Comparison of ENCODE assay signal across 9 cellular contexts in genomic region chr14:23478109-23478698, GRCh38. TPM values are rescaled to one million over a fixed set of nuclear protein-coding genes. Genes with fewer than 3 reads are reported as not detected.
DNase-seq lines count a peak whose midpoint lies in the region; ATAC-seq, FAIRE-seq and TF ChIP-seq lines count a peak whose summit lies in the region.
"Had no signal": no experiment of that assay in that cellular context is flagged by ENCODE, and none has a peak within 500 bp of the region (broad histone marks: within the 10 kb centered on the region; RNA-seq: fewer than 3 reads in every experiment).

No MANE protein-coding gene starts in this region.

- no peak for TF ChIP-seq POLR2A in GM12892 (IDR thresholded peaks at IDR 0.05; ENCODE audit: low read depth, low read length)

- peak; percentile 5 for FAIRE-seq in GM12892 (lab: Jason Lieb, UNC)

- peak; percentile 61 for TF ChIP-seq CTCF in colonic mucosa (IDR thresholded peaks at IDR 0.05)

- ATAC-seq in GM18861 (IDR thresholded peaks at IDR 0.05; ENCODE audit: unreplicated experiment): no peak

- no peaks in the 10 kb centered on the region for H3K4me1 ChIP-seq in colonic mucosa

- peaks cover 21% of the 10 kb centered on the region for H3K36me3 ChIP-seq in colonic mucosa

- no peak overlapping the region for H3K4me3 ChIP-seq in colonic mucosa

- peak; percentile 16 for DNase-seq in A172 (ENCODE audit: low spot score)
- no peak for DNase-seq in GM12892 (ENCODE audit: insufficient read length)
- peak; percentile 33 to 83 for DNase-seq in NCI-H446 (lab: John Stamatoyannopoulos, UW)
- peak; percentile 52 for DNase-seq in activated CD4-positive, CD25-positive, alpha-beta regulatory T cell treated with anti-CD3 and anti-CD28 coated beads, Interleukin-2, amount 50 U/mL, for 72 hours
- peak; percentile 62 for DNase-seq in colonic mucosa
- DNase-seq in lung microvascular endothelial cell (ENCODE audit: low read depth in 2 of 2): peak; percentile 74 to 82
- DNase-seq in stimulated activated CD8-positive, alpha-beta memory T cell treated with anti-CD3 and anti-CD28 coated beads, Interleukin-4, amount 100 ng/mL, for 24 hours (ENCODE audit: low read depth): peak; percentile 38

- H3K9ac ChIP-seq in colonic mucosa (ENCODE audit: low read depth in 2 of 2, low read length in 2 of 2): no peak overlapping the region

- H3K9me3 ChIP-seq in colonic mucosa: no peaks in the 10 kb centered on the region

- no peak overlapping the region for H3K27ac ChIP-seq in colonic mucosa

- no peaks in the 10 kb centered on the region for H3K27me3 ChIP-seq in colonic mucosa

- intact Hi-C loops in colonic mucosa (cut with DNase I): loop anchor here (10.0 kb wide), 1 partner anchor 153 kb away; the partner anchor contains the start of gene PABPN1

RNA-seq across cellular contexts. Expression of gene NGDN, which starts 8.7 kb away (rescaled TPM):
- total RNA-seq in A172 (2014; rRNA removed; shearing (Covaris generic)): 42.2 and 52.6 TPM in 2 replicates
- polyA plus RNA-seq in GM12892 (2012; ENCODE audit: missing spikeins): 48.5 TPM
- 10 to 100 TPM; 21.4 to 27.6 TPM for total RNA-seq in colonic mucosa
- total RNA-seq in lung microvascular endothelial cell: 28.1 and 46.8 TPM in 2 replicates

RNA-seq across cellular contexts. Expression of gene MYH7, which starts 42.7 kb away (rescaled TPM):
- total RNA-seq in A172 (2014; rRNA removed; shearing (Covaris generic)): not detected in 2 replicates
- not detected for polyA plus RNA-seq in GM12892 (2012; ENCODE audit: missing spikeins)
- total RNA-seq in colonic mucosa (1 to 10 TPM in 1 of 2 donors, not detected in 1; 1.2 TPM), lung microvascular endothelial cell (not detected in 2 replicates)
- total RNA-seq: mononuclear cell had no signal
